ENCODE assay signal across 13 cellular contexts in genomic region chr1:167618789-167619188, GRCh38. TPM values are rescaled to one million over a fixed set of nuclear protein-coding genes. Genes with fewer than 3 reads are reported as not detected.
A peak's percentile ranks its signal among the peaks of the same experiment; 100 is the strongest.
DNase-seq lines count a peak whose midpoint lies in the region; ATAC-seq and TF ChIP-seq lines count a peak whose summit lies in the region.
"Had no signal": no experiment of that assay in that cellular context is flagged by ENCODE, and none has a peak within 500 bp of the region (broad histone marks: within the 10 kb centered on the region; RNA-seq: fewer than 3 reads in every experiment).

No MANE protein-coding gene starts in this region.

- TF ChIP-seq POLR2A in spleen (IDR thresholded peaks at IDR 0.05) = no peak

- H3K27ac Mint-ChIP-seq in activated naive CD8-positive, alpha-beta T cell treated with anti-CD3 and anti-CD28 coated beads for 36 hours = peak overlapping the region; percentile 88

- peak overlapping the region; percentile 5 for H3K4me3 Mint-ChIP-seq in activated T-cell treated with anti-CD3 and anti-CD28 coated beads, Interleukin-2, amount 50 U/mL, for 4 hours
- H3K4me3 Mint-ChIP-seq in activated naive CD8-positive, alpha-beta T cell treated with anti-CD3 and anti-CD28 coated beads for 36 hours = no peak overlapping the region

- no peaks in the 10 kb centered on the region for H3K36me3 Mint-ChIP-seq in activated T-cell treated with anti-CD3 and anti-CD28 coated beads, Interleukin-2, amount 50 U/mL, for 4 hours (ENCODE audit: insufficient read depth)
- peaks cover 8% of the 10 kb centered on the region for H3K36me3 Mint-ChIP-seq in activated naive CD8-positive, alpha-beta T cell treated with anti-CD3 and anti-CD28 coated beads for 36 hours

- no peaks in the 10 kb centered on the region for H3K36me3 ChIP-seq in spleen
- H3K36me3 ChIP-seq: stomach had no signal

- H3K27ac ChIP-seq in spleen = peak overlapping the region; percentile 82 to 92 (median 86)

- peaks cover 68% of the 10 kb centered on the region for H3K4me1 Mint-ChIP-seq in activated T-cell treated with anti-CD3 and anti-CD28 coated beads, Interleukin-2, amount 50 U/mL, for 4 hours (ENCODE audit: low read depth)
- H3K4me1 Mint-ChIP-seq in activated naive CD8-positive, alpha-beta T cell treated with anti-CD3 and anti-CD28 coated beads for 36 hours = peaks cover 52% of the 10 kb centered on the region

- intact Hi-C loops in spleen (cut with DNase I; ENCODE audit: low total_unique reads) = no loop called here

- no peak for ATAC-seq in activated T-cell treated with anti-CD3 and anti-CD28 coated beads, Interleukin-2, amount 50 U/mL, for 4 hours
- no peak for ATAC-seq in HG02571 (IDR thresholded peaks at IDR 0.05; ENCODE audit: unreplicated experiment)

- peak overlapping the region in 1 of 8 donors; percentile 55 for H3K4me3 ChIP-seq in spleen
- H3K4me3 ChIP-seq: stomach had no signal

- in situ Hi-C loops in KBM-7 (cut with MboI; ENCODE audit: low pct_unique_long_range_greater_than_20kb, low sequenced_read_pairs) = no loop called here

- H3K4me1 ChIP-seq in spleen = peaks cover 29 to 100% (median 72%) of the 10 kb centered on the region in 6 donors

- H3K9me3 ChIP-seq in spleen = peaks cover 0 to 5% (median 0%) of the 10 kb centered on the region in 8 donors

- DNase-seq in activated T-cell treated with anti-CD3 and anti-CD28 coated beads, Interleukin-2, amount 50 U/mL, for 4 hours = no peak
- no peak for DNase-seq in activated T-cell treated with anti-CD3 and anti-CD28 coated beads for 4 hours
- DNase-seq in KBM-7 = peak; percentile 54
- DNase-seq in activated naive CD8-positive, alpha-beta T cell treated with anti-CD3 and anti-CD28 coated beads for 36 hours = no peak
- DNase-seq in spleen = no peak
- DNase-seq in HuH-7 (ENCODE audit: low spot score) = no peak
- no peak for DNase-seq in dedifferentiated amniotic fluid mesenchymal stem cell (ENCODE audit: extremely low spot score)
- DNase-seq: H7, KG1, NCI-H146, NCI-H526, stomach had no signal

- H3K27me3 Mint-ChIP-seq in activated T-cell treated with anti-CD3 and anti-CD28 coated beads, Interleukin-2, amount 50 U/mL, for 4 hours (ENCODE audit: low read depth) = no peaks in the 10 kb centered on the region
- no peaks in the 10 kb centered on the region for H3K27me3 Mint-ChIP-seq in activated naive CD8-positive, alpha-beta T cell treated with anti-CD3 and anti-CD28 coated beads for 36 hours

- no peaks in the 10 kb centered on the region for H3K9me3 Mint-ChIP-seq in activated T-cell treated with anti-CD3 and anti-CD28 coated beads, Interleukin-2, amount 50 U/mL, for 4 hours
- peaks cover 3% of the 10 kb centered on the region for H3K9me3 Mint-ChIP-seq in activated naive CD8-positive, alpha-beta T cell treated with anti-CD3 and anti-CD28 coated beads for 36 hours

- H3K27me3 ChIP-seq in spleen (replicated peaks in 1 of 7) = no peaks in the 10 kb centered on the region
- H3K27me3 ChIP-seq: stomach had no signal

- WGBS in spleen, 5 donors = 65 to 85% (median 72%) methylated on average over 3 of the region's 3 CpGs

- TF ChIP-seq CTCF in spleen (IDR thresholded peaks at IDR 0.05 in 8 of 11, conservative IDR thresholded peaks at IDR 0.05 in 3 of 11) = no peak

RNA-seq across cellular contexts. Expression of gene RCSD1, which starts 11.2 kb away (rescaled TPM):
- total RNA-seq in activated T-cell treated with anti-CD3 and anti-CD28 coated beads, Interleukin-2, amount 50 U/mL, for 4 hours = 10 to 100 TPM; 15.4 to 20.6 (median 17.5) TPM
- 10 to 100 TPM; 56.4 to 58.2 TPM for total RNA-seq in activated naive CD8-positive, alpha-beta T cell treated with anti-CD3 and anti-CD28 coated beads for 36 hours
- 100 to 1,000 TPM in 5 of 7 donors, 10 to 100 TPM in 2; 91.9 to 144 (median 124) TPM for total RNA-seq in spleen
- 100 to 1,000 TPM in 1 of 3 donors, 10 to 100 TPM in 2; 58.9 to 103 (median 87.2) TPM for polyA plus RNA-seq in spleen
